9 cellular contexts compared by ENCODE assay signal in the genomic region with DNA sequence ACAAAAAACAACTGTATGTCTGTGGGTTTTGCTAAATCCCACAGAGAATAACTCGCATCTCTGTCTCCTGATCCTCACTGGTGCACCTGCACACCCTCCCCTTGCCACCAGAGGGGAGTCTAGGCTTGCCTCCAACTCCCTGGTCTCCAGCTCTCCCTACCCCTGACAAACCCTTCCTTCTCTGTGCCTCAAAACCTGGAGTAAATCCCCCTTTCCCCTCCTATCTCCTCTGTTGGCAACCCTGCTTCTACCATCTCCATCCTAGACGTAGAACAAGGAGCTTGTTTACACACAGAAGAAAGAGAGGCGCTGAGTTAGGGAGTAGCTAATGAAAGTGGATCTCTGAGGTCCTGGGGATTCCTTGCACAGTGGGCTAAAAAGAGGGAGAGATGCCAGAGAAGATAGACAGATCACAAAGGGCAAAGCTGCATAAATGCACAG. TPM values are rescaled to one million over a fixed set of nuclear protein-coding genes. Genes with fewer than 3 reads are reported as not detected.
DNase-seq lines count a peak whose midpoint lies in the region; ATAC-seq, FAIRE-seq and TF ChIP-seq lines count a peak whose summit lies in the region.
"Had no signal": no experiment of that assay in that cellular context is flagged by ENCODE, and none has a peak within 500 bp of the region (broad histone marks: within the 10 kb centered on the region; RNA-seq: fewer than 3 reads in every experiment).

No MANE protein-coding gene starts in this region.

- 0 out of 2 replicates have a peak overlapping the region, but pooled peaks have one; percentile 17 for H2BK20ac ChIP-seq in H1 (ENCODE audit: low read length)

- no peak overlapping the region for H2BK15ac ChIP-seq in H1 (ENCODE audit: low read length)

- POLR2A ChIA-PET in H1 (lab: Charles Lee; ENCODE audit: partially characterized antibody) = interaction anchor here (0.5 to 3.3 kb wide), 17 partner anchors 9 to 85 kb away, joined by 3 to 14 read pairs (median 5); partner anchors contain the start of genes AP4M1, GAL3ST4, GPC2 and MCM7

- H2BK5ac ChIP-seq in H1 (ENCODE audit: low read depth, low read length) = no peak overlapping the region

- WGBS in H1 (ENCODE audit: extremely low coverage in 1 of 2, insufficient coverage in 1 of 2, insufficient read length in 1 of 2, insufficient replicate concordance in 2 of 2, low coverage in 1 of 2, low lambda C conversion rate in 2 of 2, missing lambda C conversion rate in 1 of 2), 2 experiments = 18% methylated on average over 3 of the region's 3 CpGs; no CpG with 5 or more reads in 1 of the 2 experiments
- 32 to 38% methylated on average over 3 of the region's 3 CpGs for WGBS in thyroid gland, 2 donors

- H3K4me1 ChIP-seq in H1 (replicated peaks in 1 of 4; ENCODE audit: control insufficient read depth in 3 of 4, insufficient read depth in 4 of 4, low read length in 3 of 4) (peaks cover 0 to 8% (median 0%) of the 10 kb centered on the region in 4 experiments; a peak in 2 of 7 replicates), mucosa of descending colon (ENCODE audit: low read depth) (peaks cover 25% of the 10 kb centered on the region), thyroid gland (peaks cover 0 to 11% of the 10 kb centered on the region in 2 donors)

- no peak for TF ChIP-seq EP300 in H1 (IDR thresholded peaks at IDR 0.05; ENCODE audit: borderline replicate concordance in 1 of 2, low read depth in 2 of 2, low read length in 2 of 2)

- no peak overlapping the region for H3K9ac ChIP-seq in H1 (replicated peaks in 1 of 4; ENCODE audit: extremely low read depth in 1 of 4, low read depth in 3 of 4, low read length in 3 of 4)

- no peaks in the 10 kb centered on the region for H3K79me1 ChIP-seq in H1 (ENCODE audit: low read depth, low read length)

- H2AK5ac ChIP-seq in H1 (ENCODE audit: low read depth, low read length) = no peak overlapping the region

- H3K4me3 ChIP-seq in H1 (ENCODE audit: extremely low read depth in 1 of 4, insufficient read depth in 2 of 4, low read depth in 3 of 4, low read length in 4 of 4) (no peak overlapping the region), mucosa of descending colon (no peak overlapping the region), thyroid gland (replicated peaks in 1 of 3) (no peak overlapping the region)

- H3K79me2 ChIP-seq in H1 (ENCODE audit: control insufficient read depth in 1 of 2, insufficient read depth in 2 of 2, low read length in 2 of 2) = no peaks in the 10 kb centered on the region

- ATAC-seq in HG03342 (IDR thresholded peaks at IDR 0.05; ENCODE audit: unreplicated experiment) (peak; percentile 54), mucosa of descending colon (peak; percentile 81)

- H2BK120ac ChIP-seq in H1 (replicated peaks; ENCODE audit: low read depth, low read length) = no peak overlapping the region

- no peak overlapping the region for H2BK12ac ChIP-seq in H1 (ENCODE audit: low read depth, low read length)

- no peak overlapping the region for H2AFZ ChIP-seq in H1 (ENCODE audit: low read length)

- H3K4me2 ChIP-seq in H1 (ENCODE audit: insufficient read depth in 1 of 2, low read depth in 2 of 2, low read length in 2 of 2) = no peak overlapping the region

- TF ChIP-seq POLR2A in H1 (IDR thresholded peaks at IDR 0.05; ENCODE audit: control extremely low read depth in 1 of 2, low read depth in 2 of 2, low read length in 2 of 2) (no peak), thyroid gland (IDR thresholded peaks at IDR 0.05) (no peak)

- DNase-seq in NCI-H1105 treated with DMSO at 0.1 percent for 48 hours (lab: John Stamatoyannopoulos, UW) = peak; percentile 42
- DNase-seq in NCI-H1105 (lab: John Stamatoyannopoulos, UW) = no peak
- peak; percentile 66 for DNase-seq in NCI-H748 (lab: John Stamatoyannopoulos, UW; ENCODE audit: unreplicated experiment)
- peak; percentile 63 for DNase-seq in activated CD4-positive, alpha-beta T cell treated with anti-CD3 and anti-CD28 coated beads, Interleukin-2, amount 50 U/mL, for 1 hour
- DNase-seq in H1 (ENCODE audit: low read depth in 1 of 2, low spot score in 2 of 2) = peak in 1 of 2 experiments; percentile 81
- peak; percentile 66 to 84 (median 80) for DNase-seq in mucosa of descending colon
- DNase-seq in thyroid gland = peak; percentile 41 to 42

- TF ChIP-seq CTCF in H1 (IDR thresholded peaks at IDR 0.05; ENCODE audit: control extremely low read depth in 1 of 3, insufficient read depth in 1 of 3, low read depth in 1 of 3, low read length in 3 of 3) = peak; percentile 92 to 98 (median 97)
- TF ChIP-seq CTCF in mucosa of descending colon (IDR thresholded peaks at IDR 0.05) = peak; percentile 54
- TF ChIP-seq CTCF in thyroid gland (IDR thresholded peaks at IDR 0.05) = peak in 5 of 6 experiments; percentile 26 to 72 (median 45)

- no peak overlapping the region for H3K4ac ChIP-seq in H1 (replicated peaks; ENCODE audit: insufficient read length, low read depth, low read length)

- no peak overlapping the region for H3K27ac ChIP-seq in H1 (ENCODE audit: low read depth, low read length)
- H3K27ac ChIP-seq in thyroid gland = no peak overlapping the region

- CTCF ChIA-PET in H1 (lab: Charles Lee; ENCODE audit: partially characterized antibody) = interaction anchor here (0.6 to 9.0 kb wide), 40 partner anchors 9 to 498 kb away, joined by 3 to 108 read pairs (median 6); partner anchors contain the start of genes AP4M1, GAL3ST4, LAMTOR4 and MCM7

- H4K5ac ChIP-seq in H1 (ENCODE audit: insufficient read length, low read depth, low read length) = no peak overlapping the region

- FAIRE-seq in H1 (lab: Jason Lieb, UNC) = peak; percentile 48
- FAIRE-seq: A204.1 had no signal

- TF ChIP-seq RAD21 in H1 (IDR thresholded peaks at IDR 0.05 in 1 of 2, conservative IDR thresholded peaks at IDR 0.05 in 1 of 2; ENCODE audit: low read depth in 2 of 2, low read length in 2 of 2) = peak; percentile 97 to 98

- no peak overlapping the region for H3K56ac ChIP-seq in H1 (replicated peaks; ENCODE audit: insufficient read length, low read depth, low read length)

- H4K8ac ChIP-seq in H1 (ENCODE audit: extremely low read depth, insufficient read depth, low read length) = no peak overlapping the region

- intact Hi-C loops in mucosa of descending colon (cut with DNase I, micrococcal nuclease) = loop anchor here (5.0 to 10.0 kb wide), 3 partner anchors 80 to 295 kb away; partner anchors contain the start of genes MEPCE (in 1 of the 2), PVRIG (in 1 of the 2) and ZCWPW1 (in 1 of the 2)
- intact Hi-C loops in thyroid gland (cut with DNase I) = loop anchor here (5.0 kb wide), 1 partner anchor 155 kb away; the partner anchor contains the start of gene AZGP1

- peaks cover 0 to 11% (median 0%) of the 10 kb centered on the region in 4 experiments; a peak in 2 of 7 replicates for H3K27me3 ChIP-seq in H1 (replicated peaks in 1 of 4; ENCODE audit: control insufficient read depth in 3 of 4, extremely low read depth in 1 of 4, insufficient read depth in 3 of 4, low read length in 3 of 4)
- no peaks in the 10 kb centered on the region for H3K27me3 ChIP-seq in thyroid gland

- H3K9me3 ChIP-seq in H1 (ENCODE audit: insufficient read depth in 2 of 2, low read depth in 1 of 2, low read length in 1 of 2) = no peaks in the 10 kb centered on the region
- no peaks in the 10 kb centered on the region for H3K9me3 ChIP-seq in mucosa of descending colon
- no peaks in the 10 kb centered on the region for H3K9me3 ChIP-seq in thyroid gland

- H4K20me1 ChIP-seq in H1 (replicated peaks in 1 of 2; ENCODE audit: control insufficient read depth in 1 of 2, insufficient read depth in 2 of 2, low read length in 2 of 2) = no peaks in the 10 kb centered on the region

- H3K14ac ChIP-seq in H1 (ENCODE audit: insufficient read length) = no peak overlapping the region

- H3K23ac ChIP-seq in H1 (ENCODE audit: insufficient read length) = no peak overlapping the region

- no peak overlapping the region for H4K91ac ChIP-seq in H1 (replicated peaks; ENCODE audit: insufficient read length, low read length)

- H3K18ac ChIP-seq in H1 (ENCODE audit: extremely low read depth, low read length) = no peak overlapping the region

- peaks cover 3% of the 10 kb centered on the region; the same call in 1 of the 2 replicates for H3K23me2 ChIP-seq in H1 (ENCODE audit: low read depth, low read length)

- H3K36me3 ChIP-seq in H1 (ENCODE audit: control insufficient read depth in 2 of 4, insufficient read depth in 4 of 4, low read length in 3 of 4) (no peaks in the 10 kb centered on the region), mucosa of descending colon (ENCODE audit: low read depth) (no peaks in the 10 kb centered on the region), thyroid gland (no peaks in the 10 kb centered on the region)

RNA-seq across cellular contexts. Expression of gene MBLAC1, which starts 6.0 kb away (rescaled TPM):
- 1.7 TPM in 2 replicates for total RNA-seq in H1 (2021; fragmentation: NEBNext Ultra II Directional; extraction: Animal tissue kit (Norgen Biotek cat#: 25700))
- 1.00 and 1.2 TPM in 2 replicates for polyA plus RNA-seq in H1 (2011; rRNA removed)
- 1.5 TPM for polyA plus RNA-seq in H1 (2011; cell fraction: cytosol; rRNA removed)
- polyA plus RNA-seq in H1 (2011; cell fraction: nucleus; rRNA removed) = 1.4 TPM
- polyA plus RNA-seq in H1 (2012, experiment 1 of 2) = 0.39 to 1.6 TPM (median 1.1 TPM) in 4 replicates
- 0.67 TPM for polyA plus RNA-seq in H1 (2012, experiment 2 of 2)
- 1.3 TPM for polyA plus RNA-seq in H1 (2013, experiment 1 of 2)
- 1.3 TPM for polyA plus RNA-seq in H1 (2013, experiment 2 of 2)
- 0.10 and 0.57 TPM in 2 replicates for polyA minus RNA-seq in H1 (2011; rRNA and poly(A)+ RNA removed)
- polyA minus RNA-seq in H1 (2011; cell fraction: cytosol; rRNA and poly(A)+ RNA removed) = not detected
- 1.5 TPM for polyA minus RNA-seq in H1 (2011; cell fraction: nucleus; rRNA and poly(A)+ RNA removed)
- 1 to 10 TPM; 2.5 to 4.9 (median 3.2) TPM for total RNA-seq in mucosa of descending colon
- total RNA-seq in thyroid gland = 10 to 100 TPM in 1 of 4 donors, 1 to 10 TPM in 3; 3.0 to 12.5 (median 6.1) TPM

RNA-seq across cellular contexts. Expression of gene CNPY4, which starts 13.3 kb away (rescaled TPM):
- total RNA-seq in H1 (2021; fragmentation: NEBNext Ultra II Directional; extraction: Animal tissue kit (Norgen Biotek cat#: 25700)) = 15.3 and 15.9 TPM in 2 replicates
- 9.1 and 10.2 TPM in 2 replicates for polyA plus RNA-seq in H1 (2011; rRNA removed)
- 15.9 TPM for polyA plus RNA-seq in H1 (2011; cell fraction: cytosol; rRNA removed)
- 11.4 TPM for polyA plus RNA-seq in H1 (2011; cell fraction: nucleus; rRNA removed)
- polyA plus RNA-seq in H1 (2012, experiment 1 of 2) = 18.3 to 21.4 TPM (median 19.8 TPM) in 4 replicates
- polyA plus RNA-seq in H1 (2012, experiment 2 of 2) = 7.7 TPM
- 14.0 TPM for polyA plus RNA-seq in H1 (2013, experiment 1 of 2)
- polyA plus RNA-seq in H1 (2013, experiment 2 of 2) = 17.1 TPM
- 8.2 and 8.3 TPM in 2 replicates for polyA minus RNA-seq in H1 (2011; rRNA and poly(A)+ RNA removed)
- polyA minus RNA-seq in H1 (2011; cell fraction: cytosol; rRNA and poly(A)+ RNA removed) = 5.3 TPM
- polyA minus RNA-seq in H1 (2011; cell fraction: nucleus; rRNA and poly(A)+ RNA removed) = 6.8 TPM
- total RNA-seq in mucosa of descending colon (10 to 100 TPM in 1 of 3 donors, 1 to 10 TPM in 2; 7.8 to 19.4 (median 8.6) TPM), thyroid gland (10 to 100 TPM in 3 of 4 donors, 1 to 10 TPM in 1; 4.1 to 14.5 (median 13.1) TPM)

RNA-seq across cellular contexts. Expression of gene TAF6, which starts 13.6 kb away (rescaled TPM):
- total RNA-seq in H1 (2021; fragmentation: NEBNext Ultra II Directional; extraction: Animal tissue kit (Norgen Biotek cat#: 25700)) = 101 and 109 TPM in 2 replicates
- polyA plus RNA-seq in H1 (2011; rRNA removed) = 66.7 and 113 TPM in 2 replicates
- polyA plus RNA-seq in H1 (2011; cell fraction: cytosol; rRNA removed) = 29.4 TPM
- 79.1 TPM for polyA plus RNA-seq in H1 (2011; cell fraction: nucleus; rRNA removed)
- 71.9 to 120 TPM (median 110 TPM) in 4 replicates for polyA plus RNA-seq in H1 (2012, experiment 1 of 2)
- polyA plus RNA-seq in H1 (2012, experiment 2 of 2) = 110 TPM
- 68.1 TPM for polyA plus RNA-seq in H1 (2013, experiment 1 of 2)
- 69.5 TPM for polyA plus RNA-seq in H1 (2013, experiment 2 of 2)
- 37.5 and 55.6 TPM in 2 replicates for polyA minus RNA-seq in H1 (2011; rRNA and poly(A)+ RNA removed)
- 42.3 TPM for polyA minus RNA-seq in H1 (2011; cell fraction: cytosol; rRNA and poly(A)+ RNA removed)
- 32.4 TPM for polyA minus RNA-seq in H1 (2011; cell fraction: nucleus; rRNA and poly(A)+ RNA removed)
- total RNA-seq in mucosa of descending colon (10 to 100 TPM; 31.6 to 62.5 (median 34.2) TPM), thyroid gland (100 to 1,000 TPM in 1 of 4 donors, 10 to 100 TPM in 3; 50.3 to 104 (median 85.2) TPM)

RNA-seq across cellular contexts. Expression of gene LAMTOR4, which starts 16.0 kb away (rescaled TPM):
- 153 and 161 TPM in 2 replicates for total RNA-seq in H1 (2021; fragmentation: NEBNext Ultra II Directional; extraction: Animal tissue kit (Norgen Biotek cat#: 25700))
- 622 and 735 TPM in 2 replicates for polyA plus RNA-seq in H1 (2011; rRNA removed)
- polyA plus RNA-seq in H1 (2011; cell fraction: cytosol; rRNA removed) = 505 TPM
- 363 TPM for polyA plus RNA-seq in H1 (2011; cell fraction: nucleus; rRNA removed)
- polyA plus RNA-seq in H1 (2012, experiment 1 of 2) = 152 to 293 TPM (median 281 TPM) in 4 replicates
- 327 TPM for polyA plus RNA-seq in H1 (2012, experiment 2 of 2)
- 160 TPM for polyA plus RNA-seq in H1 (2013, experiment 1 of 2)
- polyA plus RNA-seq in H1 (2013, experiment 2 of 2) = 154 TPM
- polyA minus RNA-seq in H1 (2011; rRNA and poly(A)+ RNA removed) = 44.3 and 46.6 TPM in 2 replicates
- polyA minus RNA-seq in H1 (2011; cell fraction: cytosol; rRNA and poly(A)+ RNA removed) = 43.1 TPM
- polyA minus RNA-seq in H1 (2011; cell fraction: nucleus; rRNA and poly(A)+ RNA removed) = 53.3 TPM
- total RNA-seq in mucosa of descending colon (100 to 1,000 TPM; 135 to 221 (median 187) TPM), thyroid gland (100 to 1,000 TPM in 3 of 4 donors, 10 to 100 TPM in 1; 69.7 to 264 (median 204) TPM)

RNA-seq across cellular contexts. Expression of gene TRAPPC14, which starts 25.8 kb away (rescaled TPM):
- 20.2 and 22.1 TPM in 2 replicates for total RNA-seq in H1 (2021; fragmentation: NEBNext Ultra II Directional; extraction: Animal tissue kit (Norgen Biotek cat#: 25700))
- polyA plus RNA-seq in H1 (2011; rRNA removed) = 11.9 and 19.6 TPM in 2 replicates
- polyA plus RNA-seq in H1 (2011; cell fraction: cytosol; rRNA removed) = 8.6 TPM
- polyA plus RNA-seq in H1 (2011; cell fraction: nucleus; rRNA removed) = 55.1 TPM
- 13.7 to 21.2 TPM (median 20.2 TPM) in 4 replicates for polyA plus RNA-seq in H1 (2012, experiment 1 of 2)
- polyA plus RNA-seq in H1 (2012, experiment 2 of 2) = 16.9 TPM
- polyA plus RNA-seq in H1 (2013, experiment 1 of 2) = 16.6 TPM
- polyA plus RNA-seq in H1 (2013, experiment 2 of 2) = 15.0 TPM
- 8.3 and 8.7 TPM in 2 replicates for polyA minus RNA-seq in H1 (2011; rRNA and poly(A)+ RNA removed)
- polyA minus RNA-seq in H1 (2011; cell fraction: cytosol; rRNA and poly(A)+ RNA removed) = 6.9 TPM
- 21.6 TPM for polyA minus RNA-seq in H1 (2011; cell fraction: nucleus; rRNA and poly(A)+ RNA removed)
- total RNA-seq in mucosa of descending colon (10 to 100 TPM; 36.7 to 78.9 (median 49.0) TPM), thyroid gland (10 to 100 TPM; 11.1 to 21.1 (median 11.8) TPM)

Comparison
In these comparisons a context has a peak if more than half of its experiments do, and no peak if none do; other contexts are left out.
1. CTCF ChIP-seq: peak in every context shown above with its lines; median percentile 97 in H1; 54 in mucosa of descending colon; 45 in thyroid gland.